Comparison of ENCODE assay signal across 18 cellular contexts in genomic region chr10:9634466-9634865, GRCh38.
DNase-seq lines count a peak whose midpoint lies in the region; ATAC-seq and TF ChIP-seq lines count a peak whose summit lies in the region.
"Had no signal": no experiment of that assay in that cellular context is flagged by ENCODE, and none has a peak within 500 bp of the region (broad histone marks: within the 10 kb centered on the region; RNA-seq: fewer than 3 reads in every experiment).

No MANE protein-coding gene starts in this region.

- H3K9me3 ChIP-seq in mucosa of descending colon: peaks cover 5% of the 10 kb centered on the region
- H3K9me3 ChIP-seq: breast epithelium, gastrocnemius medialis had no signal

- intact Hi-C loops in posterior vena cava (cut with DNase I) (no loop called here), mucosa of descending colon (cut with DNase I, micrococcal nuclease) (no loop called here)

- DNase-seq in HS-5 (ENCODE audit: low read depth) (peak; percentile 22), astrocyte of the spinal cord (ENCODE audit: low read depth, low spot score) (peak; percentile 87), iris pigment epithelial cell (ENCODE audit: low read depth) (peak; percentile 93), stromal cell of bone marrow (ENCODE audit: low read depth) (peak; percentile 72), posterior vena cava (ENCODE audit: low spot score) (no peak), mucosa of descending colon (no peak)
- DNase-seq: activated naive CD8-positive, alpha-beta T cell treated with anti-CD3 and anti-CD28 coated beads for 36 hours; dermis blood vessel endothelial cell; gastrocnemius medialis; left colon; midbrain; NCI-H1694; OCI-M1; SIG-M5; T-cell had no signal

- TF ChIP-seq CTCF in astrocyte of the spinal cord (IDR thresholded peaks at IDR 0.05; ENCODE audit: low read depth, low read length) (no peak), mucosa of descending colon (IDR thresholded peaks at IDR 0.05) (no peak)

- ATAC-seq in HG03520 (IDR thresholded peaks at IDR 0.05; ENCODE audit: unreplicated experiment) (no peak), HG02610 (IDR thresholded peaks at IDR 0.05; ENCODE audit: unreplicated experiment) (no peak), mucosa of descending colon (no peak)
- ATAC-seq: gastrocnemius medialis, left colon, T-cell had no signal

- in situ Hi-C loops in astrocyte of the spinal cord (cut with HindIII; ENCODE audit: low sequenced_read_pairs): no loop called here

- H3K36me3 ChIP-seq in mucosa of descending colon (ENCODE audit: low read depth): no peaks in the 10 kb centered on the region
- H3K36me3 ChIP-seq: breast epithelium, gastrocnemius medialis had no signal

- H3K4me3 ChIP-seq in astrocyte of the spinal cord (ENCODE audit: low read depth, low read length) (no peak overlapping the region), mucosa of descending colon (no peak overlapping the region)
- H3K4me3 ChIP-seq: breast epithelium, gastrocnemius medialis had no signal

- no peaks in the 10 kb centered on the region for H3K4me1 ChIP-seq in mucosa of descending colon (ENCODE audit: low read depth)
- H3K4me1 ChIP-seq: breast epithelium, gastrocnemius medialis had no signal

Comparison
In these comparisons a context has a peak if more than half of its experiments do, and no peak if none do; other contexts are left out.
1. DNase-seq: peak in HS-5 (single experiment), astrocyte of the spinal cord (single experiment), iris pigment epithelial cell (single experiment) and stromal cell of bone marrow (single experiment); none in posterior vena cava (single experiment) and mucosa of descending colon (0 of 3).